8 cellular contexts compared by ENCODE assay signal in genomic region chr1:38859561-38860463, GRCh38. TPM values are rescaled to one million over a fixed set of nuclear protein-coding genes. Genes with fewer than 3 reads are reported as not detected.
A peak's percentile ranks its signal among the peaks of the same experiment; 100 is the strongest.
DNase-seq lines count a peak whose midpoint lies in the region; ATAC-seq and TF ChIP-seq lines count a peak whose summit lies in the region.

Gene RRAGC, minus strand, starts transcription at chr1:38859772. Its CDS starts 126 bp downstream, at chr1:38859646.

- H3K4me3 ChIP-seq in epithelial cell of esophagus (ENCODE audit: low read length) (peak within 1 kb of the TSS; percentile 77), mononuclear cell (ENCODE audit: low read length) (peak within 1 kb of the TSS; percentile 61)

- TF ChIP-seq CTCF in epithelial cell of esophagus (IDR thresholded peaks at IDR 0.05; ENCODE audit: insufficient read depth, low read depth, low read length, missing control alignments) = no peak

- TF ChIP-seq EP300 in Ishikawa (IDR thresholded peaks at IDR 0.05; ENCODE audit: borderline replicate concordance) = no peak

- peak; percentile 88 for ATAC-seq in GM21576 (IDR thresholded peaks at IDR 0.05; ENCODE audit: unreplicated experiment)

- TF ChIP-seq RAD21 in Ishikawa (IDR thresholded peaks at IDR 0.05; ENCODE audit: low read depth) = peak; percentile 1; the same call in 1 of the 2 replicates

- peak; percentile 99 for DNase-seq in DMS153 (lab: John Stamatoyannopoulos, UW)
- peak; percentile 87 for DNase-seq in OCI-M2 (lab: John Stamatoyannopoulos, UW; ENCODE audit: unreplicated experiment)
- DNase-seq in activated T-cell treated with anti-CD3 and anti-CD28 coated beads for 4 hours = peak; percentile 96
- DNase-seq in epithelial cell of esophagus (ENCODE audit: low read depth) = peak; percentile 99
- peak; percentile 97 to 98 for DNase-seq in stimulated activated CD8-positive, alpha-beta memory T cell treated with anti-CD3 and anti-CD28 coated beads, Interleukin-2, amount 100 ng/mL, for 48 hours (ENCODE audit: low read depth in 2 of 2)

- no peaks in the 10 kb centered on the region for H3K27me3 ChIP-seq in mononuclear cell (ENCODE audit: insufficient read depth, low read length)

- peaks cover 37% of the 10 kb centered on the region for H3K4me1 ChIP-seq in mononuclear cell (ENCODE audit: insufficient read depth, low read length)

- no peaks in the 10 kb centered on the region for H3K9me3 ChIP-seq in mononuclear cell (ENCODE audit: low read depth, low read length)

TF ChIP-seq in Ishikawa, 13 proteins besides CTCF, POLR2A, EP300 and RAD21:
- no peak for TF ChIP-seq FOXM1 (IDR thresholded peaks at IDR 0.05; ENCODE audit: borderline replicate concordance, low read depth)
- no peak for TF ChIP-seq REST (IDR thresholded peaks at IDR 0.05; ENCODE audit: low read depth)
- TF ChIP-seq YY1 (IDR thresholded peaks at IDR 0.05; ENCODE audit: low read depth) = no peak
- no peak for TF ChIP-seq TEAD4 (IDR thresholded peaks at IDR 0.05)
- TF ChIP-seq USF1 (IDR thresholded peaks at IDR 0.05) = peak; percentile 100
- no peak for TF ChIP-seq TAF1 (IDR thresholded peaks at IDR 0.05; ENCODE audit: low read depth)
- TF ChIP-seq CREB1 (IDR thresholded peaks at IDR 0.05; ENCODE audit: low read depth) = no peak
- TF ChIP-seq ZBTB7A (IDR thresholded peaks at IDR 0.05; ENCODE audit: low read depth) = no peak
- peak; percentile 67; the same call in 1 of the 2 replicates for TF ChIP-seq TCF12 (IDR thresholded peaks at IDR 0.05; ENCODE audit: low read depth)
- peak; percentile 77 for TF ChIP-seq MAX (IDR thresholded peaks at IDR 0.05)
- no peak for TF ChIP-seq CEBPB (IDR thresholded peaks at IDR 0.05)
- peak; percentile 55; the same call in 1 of the 2 replicates for TF ChIP-seq EGR1 (IDR thresholded peaks at IDR 0.05)
- no peak for TF ChIP-seq NFIC (IDR thresholded peaks at IDR 0.05)

RNA-seq across cellular contexts. Expression of gene RRAGC, which starts in this region (rescaled TPM):
- total RNA-seq in mononuclear cell = 13.3 TPM

Comparison
In these comparisons a context has a peak if more than half of its experiments do, and no peak if none do; other contexts are left out.
1. Peak in every context shown above with its lines: DNase-seq, ATAC-seq and H3K4me3 ChIP-seq.